27 cellular contexts compared by ENCODE assay signal in the genomic region with DNA sequence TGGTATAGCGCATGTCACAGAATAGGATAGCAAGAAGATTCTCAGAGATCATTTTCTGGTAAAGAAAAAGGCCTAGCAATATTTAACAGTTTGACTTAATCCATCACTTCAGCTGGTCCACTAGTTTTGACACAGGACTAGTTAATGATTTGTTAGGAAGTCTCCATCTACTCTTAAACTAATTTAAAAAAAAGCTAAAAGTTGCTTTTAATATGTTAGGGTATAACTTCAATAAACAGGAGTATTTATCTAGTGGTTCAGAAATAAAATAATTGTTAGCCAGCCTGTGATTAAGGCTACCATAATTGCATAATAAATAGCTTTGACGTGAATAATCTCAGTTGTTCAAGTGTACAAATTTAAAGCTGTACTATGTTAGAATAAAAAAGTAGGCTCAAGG.
"Had no signal": no experiment of that assay in that cellular context is flagged by ENCODE, and none has a peak within 500 bp of the region (broad histone marks: within the 10 kb centered on the region; RNA-seq: fewer than 3 reads in every experiment).

No MANE protein-coding gene starts in this region.

- H3K27ac ChIP-seq: heart left ventricle, left ventricle myocardium inferior, pancreas, psoas muscle, right atrium auricular region, right lobe of liver, testis, thyroid gland, transverse colon, upper lobe of left lung, vagina had no signal

- H3K36me3 ChIP-seq: heart left ventricle, left ventricle myocardium inferior, pancreas, right atrium auricular region, right lobe of liver, thyroid gland, transverse colon, upper lobe of left lung, vagina had no signal

- H3K4me3 Mint-ChIP-seq: immature natural killer cell; mesothelial cell of epicardium; naive B cell; natural killer cell; stimulated activated memory B cell treated with anti-CD40 and anti-IgM and Interleukin-4, amounts not matched to agents 10 μg/mL and 1 μg/mL and 100 μg/mL, for 72 hours; stimulated activated naive CD8-positive, alpha-beta T cell treated with anti-CD3 and anti-CD28 coated beads, Interleukin-15, amount 100 ng/mL, for 72 hours had no signal

- H3K27me3 Mint-ChIP-seq: naive B cell; stimulated activated memory B cell treated with anti-CD40 and anti-IgM and Interleukin-4, amounts not matched to agents 10 μg/mL and 1 μg/mL and 100 μg/mL, for 72 hours; stimulated activated naive CD8-positive, alpha-beta T cell treated with anti-CD3 and anti-CD28 coated beads, Interleukin-15, amount 100 ng/mL, for 72 hours had no signal

- ATAC-seq: heart left ventricle; left colon; natural killer cell; pancreas; psoas muscle; right lobe of liver; stimulated activated memory B cell treated with anti-CD40 and anti-IgM and Interleukin-4, amounts not matched to agents 10 μg/mL and 1 μg/mL and 100 μg/mL, for 72 hours; stimulated activated naive CD8-positive, alpha-beta T cell treated with anti-CD3 and anti-CD28 coated beads, Interleukin-15, amount 100 ng/mL, for 72 hours had no signal

- H3K27ac Mint-ChIP-seq: immature natural killer cell; mesothelial cell of epicardium; naive B cell; natural killer cell; stimulated activated memory B cell treated with anti-CD40 and anti-IgM and Interleukin-4, amounts not matched to agents 10 μg/mL and 1 μg/mL and 100 μg/mL, for 72 hours; stimulated activated naive CD8-positive, alpha-beta T cell treated with anti-CD3 and anti-CD28 coated beads, Interleukin-15, amount 100 ng/mL, for 72 hours had no signal

- H3K9me3 ChIP-seq: heart left ventricle, left ventricle myocardium inferior, pancreas, psoas muscle, right atrium auricular region, right lobe of liver, testis, thyroid gland, transverse colon, upper lobe of left lung, vagina had no signal

- H3K4me1 Mint-ChIP-seq: immature natural killer cell; naive B cell; natural killer cell; stimulated activated memory B cell treated with anti-CD40 and anti-IgM and Interleukin-4, amounts not matched to agents 10 μg/mL and 1 μg/mL and 100 μg/mL, for 72 hours; stimulated activated naive CD8-positive, alpha-beta T cell treated with anti-CD3 and anti-CD28 coated beads, Interleukin-15, amount 100 ng/mL, for 72 hours had no signal

- H3K4me1 ChIP-seq: heart left ventricle, left ventricle myocardium inferior, psoas muscle, right atrium auricular region, right lobe of liver, testis, thyroid gland, transverse colon, upper lobe of left lung, vagina had no signal

- DNase-seq: heart left ventricle; hypothalamus; immature natural killer cell; left colon; left ventricle myocardium inferior; naive B cell; natural killer cell; nucleus accumbens; pancreas; psoas muscle; right lobe of liver; stimulated activated CD4-positive, alpha-beta T cell treated with anti-CD3 and anti-CD28 coated beads, Interleukin-1b, Interleukin-23, amount 100 ng/mL, for 48 hours; stimulated activated CD4-positive, alpha-beta T cell treated with anti-CD3 and anti-CD28 coated beads, Interleukin-2, amount 100 ng/mL, for 48 hours; stimulated activated CD4-positive, alpha-beta T cell treated with anti-CD3 and anti-CD28 coated beads, Interleukin-4, amount 100 ng/mL, for 4 hours; stimulated activated CD8-positive, alpha-beta memory T cell treated with anti-CD3 and anti-CD28 coated beads, Interleukin-4, amount 100 ng/mL, for 48 hours; stimulated activated naive CD4-positive, alpha-beta T cell treated with Interleukin-2 at 50 U/mL for 16 hours; stimulated activated naive CD8-positive, alpha-beta T cell treated with anti-CD3 and anti-CD28 coated beads, Interleukin-15, amount 100 ng/mL, for 72 hours; testis; thyroid gland; transverse colon; upper lobe of left lung had no signal

- H3K4me2 ChIP-seq: smooth muscle cell had no signal

- H3K9me3 Mint-ChIP-seq: mesothelial cell of epicardium; naive B cell; stimulated activated memory B cell treated with anti-CD40 and anti-IgM and Interleukin-4, amounts not matched to agents 10 μg/mL and 1 μg/mL and 100 μg/mL, for 72 hours; stimulated activated naive CD8-positive, alpha-beta T cell treated with anti-CD3 and anti-CD28 coated beads, Interleukin-15, amount 100 ng/mL, for 72 hours had no signal

- H3K4me3 ChIP-seq: heart left ventricle, left ventricle myocardium inferior, lung, pancreas, psoas muscle, right atrium auricular region, right lobe of liver, smooth muscle cell, testis, thyroid gland, transverse colon, upper lobe of left lung, vagina had no signal

- H3K36me3 Mint-ChIP-seq: immature natural killer cell; mesothelial cell of epicardium; naive B cell; natural killer cell; stimulated activated memory B cell treated with anti-CD40 and anti-IgM and Interleukin-4, amounts not matched to agents 10 μg/mL and 1 μg/mL and 100 μg/mL, for 72 hours had no signal
